In the genomic region with DNA sequence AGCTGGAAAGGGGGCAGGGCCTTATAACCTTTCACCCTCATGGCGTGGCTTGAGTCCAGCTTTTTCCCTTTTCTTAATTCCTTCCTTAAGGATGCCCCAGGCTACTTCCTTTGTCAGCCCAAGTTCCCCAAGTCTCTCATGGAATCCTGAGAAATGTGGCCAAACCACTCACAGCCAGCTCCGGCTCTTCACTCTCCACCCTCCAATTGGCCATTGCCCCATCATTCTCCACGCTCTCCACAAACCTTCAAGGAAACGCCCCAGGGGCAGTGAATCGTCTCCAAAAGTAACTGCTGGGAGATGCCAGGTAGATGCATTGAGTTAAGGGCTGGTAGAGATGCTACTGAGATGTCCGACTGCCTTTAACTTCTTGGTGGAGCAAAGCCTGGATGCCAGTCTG, we compare ENCODE assay signal across 24 cellular contexts.
"Had no signal": no experiment of that assay in that cellular context is flagged by ENCODE, and none has a peak within 500 bp of the region (broad histone marks: within the 10 kb centered on the region; RNA-seq: fewer than 3 reads in every experiment).

No MANE protein-coding gene starts in this region.

- FAIRE-seq: astrocyte had no signal

- H3K36me3 ChIP-seq: neural progenitor cell had no signal

- H3K9me3 ChIP-seq: adrenal gland, left ventricle myocardium inferior, sigmoid colon, testis, upper lobe of left lung had no signal

- H2AFZ ChIP-seq: neural progenitor cell had no signal

- ATAC-seq: naive thymus-derived CD8-positive, alpha-beta T cell; stimulated activated naive B cell treated with anti-CD40 and anti-IgM and Interleukin-4, amounts not matched to agents 10 μg/mL and 1 μg/mL and 100 μg/mL, for 72 hours; WTC11 had no signal

- H3K27me3 ChIP-seq: adrenal gland, sigmoid colon, testis, upper lobe of left lung had no signal

- H3K27me3 Mint-ChIP-seq: activated naive CD8-positive, alpha-beta T cell; stimulated activated naive B cell treated with anti-CD40 and anti-IgM and Interleukin-4, amounts not matched to agents 10 μg/mL and 1 μg/mL and 100 μg/mL, for 72 hours had no signal

- H3K36me3 Mint-ChIP-seq: activated naive CD8-positive, alpha-beta T cell; naive thymus-derived CD8-positive, alpha-beta T cell; stimulated activated naive B cell treated with anti-CD40 and anti-IgM and Interleukin-4, amounts not matched to agents 10 μg/mL and 1 μg/mL and 100 μg/mL, for 72 hours; WTC11 had no signal

- H3K4me2 ChIP-seq: neural progenitor cell had no signal

- DNase-seq: activated naive CD4-positive, alpha-beta T cell; activated T-cell treated with anti-CD3 and anti-CD28 coated beads, Interleukin-2, amount 50 U/mL, for 1 hour; adrenal gland; cerebellar nuclear complex; cortex of kidney; endodermal cell; kidney glomerular epithelial cell; left ventricle myocardium inferior; naive thymus-derived CD8-positive, alpha-beta T cell; retina; sigmoid colon; stimulated activated CD4-positive, alpha-beta T cell treated with anti-CD3 and anti-CD28 coated beads, Interleukin-2, amount 100 ng/mL, for 48 hours; stimulated activated CD8-positive, alpha-beta memory T cell treated with anti-CD3 and anti-CD28 coated beads, Interleukin-4, amount 100 ng/mL, for 48 hours; stimulated activated naive B cell treated with anti-CD40 and anti-IgM and Interleukin-4, amounts not matched to agents 10 μg/mL and 1 μg/mL and 100 μg/mL, for 72 hours; T1000; testis; upper lobe of left lung had no signal

- H3K9me3 Mint-ChIP-seq: endodermal cell; mesothelial cell of epicardium; neural progenitor cell; stimulated activated naive B cell treated with anti-CD40 and anti-IgM and Interleukin-4, amounts not matched to agents 10 μg/mL and 1 μg/mL and 100 μg/mL, for 72 hours; T-helper 1 cell treated with Interleukin-12 subunit alpha and Interleukin-12 subunit beta and Interleukin-4 antibody, amounts not matched to agents 30 μg/mL and 1 μg/mL, for 36 hours; WTC11 had no signal

- H3K4me3 ChIP-seq: adrenal gland, left ventricle myocardium inferior, neural progenitor cell, sigmoid colon, testis, upper lobe of left lung had no signal

- H3K4me1 Mint-ChIP-seq: mesothelial cell of epicardium; naive thymus-derived CD8-positive, alpha-beta T cell; stimulated activated naive B cell treated with anti-CD40 and anti-IgM and Interleukin-4, amounts not matched to agents 10 μg/mL and 1 μg/mL and 100 μg/mL, for 72 hours had no signal

- H3K9ac ChIP-seq: neural progenitor cell had no signal

- H3K4me3 Mint-ChIP-seq: activated naive CD8-positive, alpha-beta T cell; endodermal cell; mesothelial cell of epicardium; naive thymus-derived CD8-positive, alpha-beta T cell; neural progenitor cell; stimulated activated naive B cell treated with anti-CD40 and anti-IgM and Interleukin-4, amounts not matched to agents 10 μg/mL and 1 μg/mL and 100 μg/mL, for 72 hours; T-helper 1 cell treated with Interleukin-12 subunit alpha and Interleukin-12 subunit beta and Interleukin-4 antibody, amounts not matched to agents 30 μg/mL and 1 μg/mL, for 36 hours; WTC11 had no signal

- H3K27ac Mint-ChIP-seq: activated naive CD8-positive, alpha-beta T cell; endodermal cell; mesothelial cell of epicardium; naive thymus-derived CD8-positive, alpha-beta T cell; neural progenitor cell; progenitor cell of endocrine pancreas; stimulated activated naive B cell treated with anti-CD40 and anti-IgM and Interleukin-4, amounts not matched to agents 10 μg/mL and 1 μg/mL and 100 μg/mL, for 72 hours; T-helper 1 cell treated with Interleukin-12 subunit alpha and Interleukin-12 subunit beta and Interleukin-4 antibody, amounts not matched to agents 30 μg/mL and 1 μg/mL, for 36 hours; WTC11 had no signal

- H3K27ac ChIP-seq: adrenal gland, left ventricle myocardium inferior, neural progenitor cell, sigmoid colon, testis, upper lobe of left lung had no signal
